12 cellular contexts compared by ENCODE assay signal in genomic region chr6:134347916-134348805, GRCh38. TPM values are rescaled to one million over a fixed set of nuclear protein-coding genes. Genes with fewer than 3 reads are reported as not detected.
DNase-seq lines count a peak whose midpoint lies in the region; ATAC-seq and TF ChIP-seq lines count a peak whose summit lies in the region.
"Had no signal": no experiment of that assay in that cellular context is flagged by ENCODE, and none has a peak within 500 bp of the region (broad histone marks: within the 10 kb centered on the region; RNA-seq: fewer than 3 reads in every experiment).

No MANE protein-coding gene starts in this region.

- peaks cover 28% of the 10 kb centered on the region for H3K4me1 Mint-ChIP-seq in activated CD4-positive, alpha-beta memory T cell treated with anti-CD3 and anti-CD28 coated beads, Interleukin-2, amount 10 ng/mL, durations not matched to agents 7 days and 5 days

- peak; percentile 78 for ATAC-seq in Panc1
- peak; percentile 83 for ATAC-seq in esophagus mucosa
- ATAC-seq: body of pancreas had no signal

- H3K27me3 Mint-ChIP-seq in activated CD4-positive, alpha-beta memory T cell treated with anti-CD3 and anti-CD28 coated beads, Interleukin-2, amount 10 ng/mL, durations not matched to agents 7 days and 5 days = no peaks in the 10 kb centered on the region
- H3K27me3 Mint-ChIP-seq: CD4-positive, CD25-positive, alpha-beta regulatory T cell; IgD-negative memory B cell had no signal

- H3K4me3 ChIP-seq in Panc1 (ENCODE audit: low read depth in 2 of 2, low read length in 2 of 2) (no peak overlapping the region), neutrophil (ENCODE audit: low read depth in 1 of 2, low read length in 1 of 2) (no peak overlapping the region), WERI-Rb-1 (ENCODE audit: low read depth, low read length) (no peak overlapping the region)
- H3K4me3 ChIP-seq: body of pancreas had no signal

- intact Hi-C loops in Panc1 (cut with micrococcal nuclease; ENCODE audit: unreplicated experiment) = no loop called here

- H3K36me3 ChIP-seq in Panc1 (ENCODE audit: control insufficient read depth, insufficient read depth, low read length) (no peaks in the 10 kb centered on the region), neutrophil (no peaks in the 10 kb centered on the region), WERI-Rb-1 (no peaks in the 10 kb centered on the region)

- POLR2A ChIA-PET in Panc1 (lab: Charles Lee) = no interaction called here
- POLR2A ChIA-PET in activated CD4-positive, alpha-beta memory T cell treated with anti-CD3 and anti-CD28 coated beads, Interleukin-2, amount 10 ng/mL, durations not matched to agents 7 days and 5 days (lab: Charles Lee) = no interaction called here

- in situ Hi-C loops in Panc1 (cut with HindIII; ENCODE audit: low pct_unique_long_range_greater_than_20kb, low sequenced_read_pairs) = no loop called here

- no peaks in the 10 kb centered on the region for H3K9me3 Mint-ChIP-seq in activated CD4-positive, alpha-beta memory T cell treated with anti-CD3 and anti-CD28 coated beads, Interleukin-2, amount 10 ng/mL, durations not matched to agents 7 days and 5 days
- H3K9me3 Mint-ChIP-seq: CD4-positive, CD25-positive, alpha-beta regulatory T cell had no signal

- no peak overlapping the region for H3K4me3 Mint-ChIP-seq in activated CD4-positive, alpha-beta memory T cell treated with anti-CD3 and anti-CD28 coated beads, Interleukin-2, amount 10 ng/mL, durations not matched to agents 7 days and 5 days
- H3K4me3 Mint-ChIP-seq: CD4-positive, CD25-positive, alpha-beta regulatory T cell; IgD-negative memory B cell had no signal

- H3K4me1 ChIP-seq in Panc1 (ENCODE audit: control insufficient read depth, insufficient read depth, low read length) (no peaks in the 10 kb centered on the region), neutrophil (ENCODE audit: control insufficient read depth in 1 of 2, insufficient read depth in 1 of 2, low read depth in 1 of 2, low read length in 1 of 2) (peaks cover 27 to 30% of the 10 kb centered on the region in 2 experiments)
- H3K4me1 ChIP-seq: body of pancreas had no signal

- BruUV-seq in Panc1 (replicated peaks; lab: Mats Ljungman, UMichigan) = no TSS peak

- H3K9me3 ChIP-seq in Panc1 (ENCODE audit: control insufficient read depth, insufficient read depth, low read depth, low read length) (no peaks in the 10 kb centered on the region), neutrophil (no peaks in the 10 kb centered on the region), WERI-Rb-1 (ENCODE audit: severe bottlenecking) (no peaks in the 10 kb centered on the region)
- H3K9me3 ChIP-seq: body of pancreas had no signal

- DNase-seq in AG20443 (ENCODE audit: low spot score) (peak; percentile 75), Panc1 (ENCODE audit: low read depth, low spot score) (peak; percentile 81), GM10266 (ENCODE audit: extremely low spot score) (no peak), NCI-H2171 (lab: John Stamatoyannopoulos, UW) (no peak), WERI-Rb-1 (no peak)
- no peak for DNase-seq in activated CD4-positive, alpha-beta memory T cell treated with anti-CD3 and anti-CD28 coated beads, Interleukin-2, amount 10 ng/mL, durations not matched to agents 7 days and 5 days
- DNase-seq: activated CD4-positive, alpha-beta T cell treated with anti-CD3 and anti-CD28 coated beads for 48 hours; body of pancreas; CD4-positive, CD25-positive, alpha-beta regulatory T cell had no signal

- H3K27ac ChIP-seq in Panc1 (ENCODE audit: low read length) (no peak overlapping the region), neutrophil (peak overlapping the region; percentile 57), WERI-Rb-1 (no peak overlapping the region)
- H3K27ac ChIP-seq: body of pancreas had no signal

- no peaks in the 10 kb centered on the region for H3K36me3 Mint-ChIP-seq in activated CD4-positive, alpha-beta memory T cell treated with anti-CD3 and anti-CD28 coated beads, Interleukin-2, amount 10 ng/mL, durations not matched to agents 7 days and 5 days (ENCODE audit: low read depth)
- H3K36me3 Mint-ChIP-seq: CD4-positive, CD25-positive, alpha-beta regulatory T cell; IgD-negative memory B cell had no signal

- TF ChIP-seq CTCF in Panc1 (IDR thresholded peaks at IDR 0.05) = no peak
- TF ChIP-seq CTCF in neutrophil (IDR thresholded peaks at IDR 0.05) = no peak
- TF ChIP-seq CTCF in GM10266 (IDR thresholded peaks at IDR 0.05; ENCODE audit: control insufficient read depth, insufficient read depth, low read depth, missing control alignments) = no peak
- TF ChIP-seq CTCF in WERI-Rb-1 (IDR thresholded peaks at IDR 0.05; ENCODE audit: low read depth, low read length) = no peak

- H3K27ac Mint-ChIP-seq in activated CD4-positive, alpha-beta memory T cell treated with anti-CD3 and anti-CD28 coated beads, Interleukin-2, amount 10 ng/mL, durations not matched to agents 7 days and 5 days = no peak overlapping the region
- H3K27ac Mint-ChIP-seq: IgD-negative memory B cell had no signal

- H3K27me3 ChIP-seq in Panc1 (ENCODE audit: control insufficient read depth, insufficient read depth, low read length) (no peaks in the 10 kb centered on the region), neutrophil (no peaks in the 10 kb centered on the region), WERI-Rb-1 (ENCODE audit: insufficient read depth, low read depth, severe bottlenecking) (no peaks in the 10 kb centered on the region)
- H3K27me3 ChIP-seq: body of pancreas had no signal

- CTCF ChIA-PET in Panc1 (lab: Charles Lee) = interaction anchor here (0.5 to 0.7 kb wide), 5 partner anchors 67 to 787 kb away, joined by 3 to 7 read pairs (median 3); no protein-coding TSS in a partner anchor
- CTCF ChIA-PET in activated CD4-positive, alpha-beta memory T cell treated with anti-CD3 and anti-CD28 coated beads, Interleukin-2, amount 10 ng/mL, durations not matched to agents 7 days and 5 days (lab: Charles Lee) = no interaction called here

RNA-seq across cellular contexts. Expression of gene SGK1, which starts 30.2 kb away (rescaled TPM):
- total RNA-seq in Panc1 (2021; ENCODE audit: unreplicated experiment) = 7.5 TPM
- 4.2 TPM for polyA plus RNA-seq in Panc1 (2012; ENCODE audit: insufficient read length)
- total RNA-seq in esophagus mucosa = 207 TPM
- total RNA-seq in activated CD4-positive, alpha-beta memory T cell treated with anti-CD3 and anti-CD28 coated beads, Interleukin-2, amount 10 ng/mL, durations not matched to agents 7 days and 5 days = 10 to 100 TPM; 27.9 to 35.1 TPM

Comparison
In these comparisons a context has a peak if more than half of its experiments do, and no peak if none do; other contexts are left out.
1. DNase-seq: peak in AG20443 (single experiment) and Panc1 (single experiment); none in GM10266 (single experiment), NCI-H2171 (single experiment), activated CD4-positive, alpha-beta memory T cell treated with anti-CD3 and anti-CD28 coated beads, Interleukin-2, amount 10 ng/mL, durations not matched to agents 7 days and 5 days (single experiment) and WERI-Rb-1 (single experiment).